Comparison of ENCODE assay signal across 8 cellular contexts in genomic region chr19:7628589-7629311, GRCh38. TPM values are rescaled to one million over a fixed set of nuclear protein-coding genes. Genes with fewer than 3 reads are reported as not detected.
DNase-seq lines count a peak whose midpoint lies in the region; ATAC-seq and TF ChIP-seq lines count a peak whose summit lies in the region.

No MANE protein-coding gene starts in this region.

- WGBS in urinary bladder: 4% methylated on average over 15 of the region's 15 CpGs

- H3K4me3 Mint-ChIP-seq in brain: peak overlapping the region; percentile 93 to 97 (median 95)
- peak overlapping the region; percentile 96 for H3K4me3 Mint-ChIP-seq in memory B cell

- H3K9me3 ChIP-seq in cardiac muscle cell (ENCODE audit: low read depth): no peaks in the 10 kb centered on the region

- H3K9me3 Mint-ChIP-seq in brain: no peaks in the 10 kb centered on the region
- no peaks in the 10 kb centered on the region for H3K9me3 Mint-ChIP-seq in memory B cell

- peak overlapping the region; percentile 94 for H3K4me3 ChIP-seq in cardiac muscle cell
- peak overlapping the region; percentile 87 for H3K4me3 ChIP-seq in urinary bladder (ENCODE audit: low read depth, low read length)

- H3K27me3 Mint-ChIP-seq in brain (peaks cover 15% of the 10 kb centered on the region), memory B cell (no peaks in the 10 kb centered on the region)

- DNase-seq in cardiac muscle cell (ENCODE audit: low read depth in 1 of 2, low spot score in 1 of 2) (no peak), Right ventricle myocardium superior (no peak), memory B cell (ENCODE audit: low spot score in 2 of 2) (no peak), UCSD-AML1 (lab: John Stamatoyannopoulos, UW; ENCODE audit: unreplicated experiment) (no peak), kidney tubule cell (ENCODE audit: low spot score) (no peak)

- H3K36me3 Mint-ChIP-seq in brain: peaks cover 22% of the 10 kb centered on the region
- peaks cover 19% of the 10 kb centered on the region for H3K36me3 Mint-ChIP-seq in memory B cell

- H3K27ac Mint-ChIP-seq in brain: peak overlapping the region; percentile 94 to 98 (median 98)
- peak overlapping the region; percentile 98 for H3K27ac Mint-ChIP-seq in memory B cell

- H3K4me1 ChIP-seq in cardiac muscle cell (ENCODE audit: low read depth): peaks cover 6% of the 10 kb centered on the region
- H3K4me1 ChIP-seq in urinary bladder (ENCODE audit: insufficient read depth): no peaks in the 10 kb centered on the region

- no peak for ATAC-seq in Right ventricle myocardium superior (ENCODE audit: poor library complexity)
- no peak for ATAC-seq in memory B cell (ENCODE audit: low read depth)
- ATAC-seq in GM19395 (IDR thresholded peaks at IDR 0.05; ENCODE audit: unreplicated experiment): no peak

- no peaks in the 10 kb centered on the region for H3K27me3 ChIP-seq in cardiac muscle cell

- TF ChIP-seq CTCF in cardiac muscle cell (IDR thresholded peaks at IDR 0.05; ENCODE audit: low read depth, low read length) (no peak), brain (conservative IDR thresholded peaks at IDR 0.05) (no peak)

- H3K4me1 Mint-ChIP-seq in brain (peaks cover 42% of the 10 kb centered on the region), memory B cell (peaks cover 25% of the 10 kb centered on the region)

- H3K27ac ChIP-seq in cardiac muscle cell: peak overlapping the region; percentile 49
- H3K27ac ChIP-seq in urinary bladder (ENCODE audit: low read depth): peak overlapping the region; percentile 73

- intact Hi-C loops in Right ventricle myocardium superior (cut with DNase I): no loop called here

- H3K36me3 ChIP-seq in cardiac muscle cell (peaks cover 3% of the 10 kb centered on the region), urinary bladder (ENCODE audit: insufficient read depth) (no peaks in the 10 kb centered on the region)

RNA-seq across cellular contexts. Expression of gene XAB2, which starts 0.6 kb away (rescaled TPM):
- total RNA-seq in cardiac muscle cell: 62.0 and 81.5 TPM in 2 replicates
- 27.5 and 37.1 TPM in 2 replicates for polyA plus RNA-seq in cardiac muscle cell
- 23.5 TPM for total RNA-seq in Right ventricle myocardium superior
- 94.7 TPM for polyA plus RNA-seq in brain (ENCODE audit: insufficient read depth, low read depth, low replicate concordance)
- 18.1 TPM for total RNA-seq in urinary bladder
- 47.7 TPM for polyA plus RNA-seq in urinary bladder

RNA-seq across cellular contexts. Expression of gene PET100, which starts 0.8 kb away (rescaled TPM):
- 14.9 and 25.0 TPM in 2 replicates for total RNA-seq in cardiac muscle cell
- polyA plus RNA-seq in cardiac muscle cell: 369 and 404 TPM in 2 replicates
- total RNA-seq in Right ventricle myocardium superior: 208 TPM
- polyA plus RNA-seq in brain (ENCODE audit: insufficient read depth, low read depth, low replicate concordance): 130 TPM
- total RNA-seq in urinary bladder: 17.5 TPM
- polyA plus RNA-seq in urinary bladder: 61.8 TPM

RNA-seq across cellular contexts. Expression of gene PCP2, which starts 4.8 kb away (rescaled TPM):
- total RNA-seq in cardiac muscle cell: 0.51 and 2.7 TPM in 2 replicates
- 0.34 and 0.70 TPM in 2 replicates for polyA plus RNA-seq in cardiac muscle cell
- total RNA-seq in Right ventricle myocardium superior: 3.9 TPM
- not detected for polyA plus RNA-seq in brain (ENCODE audit: insufficient read depth, low read depth, low replicate concordance)
- total RNA-seq in urinary bladder: not detected
- polyA plus RNA-seq in urinary bladder: 0.19 TPM

RNA-seq across cellular contexts. Expression of gene STXBP2, which starts 8.2 kb away (rescaled TPM):
- total RNA-seq in cardiac muscle cell (16.0 and 33.6 TPM in 2 replicates), Right ventricle myocardium superior (7.0 TPM), urinary bladder (9.9 TPM)
- polyA plus RNA-seq in cardiac muscle cell (32.7 and 51.2 TPM in 2 replicates), brain (ENCODE audit: insufficient read depth, low read depth, low replicate concordance) (68.2 TPM), urinary bladder (25.3 TPM)

RNA-seq across cellular contexts. Expression of gene CAMSAP3, which starts 33.1 kb away (rescaled TPM):
- total RNA-seq in cardiac muscle cell (10.6 and 10.8 TPM in 2 replicates), Right ventricle myocardium superior (1.0 TPM), urinary bladder (0.90 TPM)
- polyA plus RNA-seq in cardiac muscle cell (10.4 and 13.5 TPM in 2 replicates), brain (ENCODE audit: insufficient read depth, low read depth, low replicate concordance) (37.7 TPM), urinary bladder (2.0 TPM)
